8 cellular contexts compared by ENCODE assay signal in genomic region chr7:75842836-75843446, GRCh38.
DNase-seq lines count a peak whose midpoint lies in the region; ATAC-seq lines count a peak whose summit lies in the region.

No MANE protein-coding gene starts in this region.

- peak; percentile 93 for DNase-seq in SW480 (ENCODE audit: low spot score)
- peak; percentile 87 for DNase-seq in fibroblast of the conjunctiva (ENCODE audit: low read depth)
- DNase-seq in stimulated activated CD4-positive, alpha-beta T cell treated with anti-CD3 and anti-CD28 coated beads, Interleukin-15, amount 100 ng/mL, for 48 hours (ENCODE audit: low read depth in 2 of 2), result peak; percentile 27 to 48
- no peak for DNase-seq in NCI-H2081 (lab: John Stamatoyannopoulos, UW)
- DNase-seq in kidney tubule cell (ENCODE audit: low spot score), result no peak

- H3K27me3 ChIP-seq in ACC112 (ENCODE audit: insufficient read depth, low read length), result no peaks in the 10 kb centered on the region

- H3K36me3 ChIP-seq in ACC112 (ENCODE audit: insufficient read depth, low read length), result no peaks in the 10 kb centered on the region

- peak overlapping the region; percentile 74 for H2AFZ ChIP-seq in ACC112 (ENCODE audit: low read length, unreplicated experiment)

- H3K4me3 ChIP-seq in ACC112 (ENCODE audit: low read depth, low read length), result peak overlapping the region; percentile 67

- no peaks in the 10 kb centered on the region for H3K79me2 ChIP-seq in ACC112 (ENCODE audit: control insufficient read depth, insufficient read depth, low read length, unreplicated experiment)

- H3K4me1 ChIP-seq in ACC112 (ENCODE audit: control insufficient read depth, insufficient read depth, low read length, unreplicated experiment), result peaks cover 17% of the 10 kb centered on the region

- peak overlapping the region; percentile 82 for H3K27ac ChIP-seq in ACC112 (ENCODE audit: low read depth, low read length)

- ATAC-seq in GM18870 (IDR thresholded peaks at IDR 0.05; ENCODE audit: unreplicated experiment) (peak; percentile 93), HG03108 (IDR thresholded peaks at IDR 0.05; ENCODE audit: unreplicated experiment) (peak; percentile 81)

Comparison
In these comparisons a context has a peak if more than half of its experiments do, and no peak if none do; other contexts are left out.
1. DNase-seq: peak in SW480 (single experiment), fibroblast of the conjunctiva (single experiment) and stimulated activated CD4-positive, alpha-beta T cell treated with anti-CD3 and anti-CD28 coated beads, Interleukin-15, amount 100 ng/mL, for 48 hours (2 of 2); none in NCI-H2081 (0 of 2) and kidney tubule cell (single experiment).